ENCODE assay signal across 12 cellular contexts in the genomic region with DNA sequence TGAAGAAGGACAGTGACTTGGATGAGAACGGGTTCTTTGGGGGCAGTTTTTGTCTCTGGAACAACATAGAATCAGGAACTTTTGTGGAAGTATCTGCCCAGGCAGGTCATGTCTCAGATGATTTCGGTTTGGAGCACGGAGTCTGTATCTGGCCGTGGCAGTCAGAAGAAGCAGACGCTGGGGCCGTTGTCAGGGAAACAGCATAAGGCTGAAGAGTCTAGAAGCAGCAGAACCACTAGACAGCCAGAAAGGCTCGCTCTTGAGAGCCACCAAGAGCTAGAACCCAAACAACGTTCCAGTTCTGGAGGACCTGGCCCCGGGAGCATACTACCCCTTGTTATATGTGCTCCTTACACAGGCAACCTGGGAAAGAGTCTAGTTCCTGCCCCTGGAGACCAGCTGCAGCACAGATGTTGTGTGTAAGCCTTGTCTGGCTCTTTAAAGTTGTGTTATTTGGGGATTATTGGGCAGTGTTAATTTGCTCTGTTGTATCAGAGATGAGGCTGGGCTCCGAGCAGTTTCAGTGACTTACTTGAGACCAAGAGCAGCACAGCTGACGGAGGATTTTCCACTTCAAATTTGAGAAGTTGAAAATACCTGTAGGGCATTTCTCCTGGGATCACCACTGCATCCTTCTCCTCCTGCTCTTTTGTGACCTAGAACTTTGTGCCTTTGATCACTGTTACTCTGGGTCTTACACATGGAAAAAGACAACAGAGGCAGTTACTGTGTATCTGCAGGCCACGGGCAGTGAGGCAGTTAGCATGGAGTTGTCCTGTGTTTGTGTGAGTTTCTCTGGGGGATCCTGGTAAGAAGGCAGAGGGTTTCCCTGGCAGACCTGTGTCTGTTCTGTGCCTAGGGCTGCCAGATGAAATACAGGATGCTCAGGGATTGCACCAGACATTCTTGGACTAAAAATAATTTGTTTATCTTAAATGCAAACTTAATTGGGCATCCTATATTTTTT. TPM values are rescaled to one million over a fixed set of nuclear protein-coding genes. Genes with fewer than 3 reads are reported as not detected.
DNase-seq lines count a peak whose midpoint lies in the region; ATAC-seq, FAIRE-seq and TF ChIP-seq lines count a peak whose summit lies in the region.
"Had no signal": no experiment of that assay in that cellular context is flagged by ENCODE, and none has a peak within 500 bp of the region (broad histone marks: within the 10 kb centered on the region; RNA-seq: fewer than 3 reads in every experiment).

No MANE protein-coding gene starts in this region.

- WGBS in IMR-90 (ENCODE audit: extremely low coverage in 2 of 2, insufficient read length in 1 of 2), 2 experiments = 88% methylated on average over 7 of the region's 12 CpGs; no CpG with 5 or more reads in 1 of the 2 experiments
- no CpG with 5 or more reads among the region's 12 CpGs for WGBS in trophoblast cell (ENCODE audit: extremely low coverage, insufficient coverage, insufficient read length)

- H3K4me3 ChIP-seq in IMR-90 (ENCODE audit: insufficient read depth, low read depth, low read length) (no peak overlapping the region), endothelial cell of umbilical vein (replicated peaks in 1 of 3; ENCODE audit: insufficient read depth in 1 of 3, low read depth in 1 of 3, low read length in 3 of 3) (no peak overlapping the region), trophoblast cell (ENCODE audit: low read depth, low read length) (no peak overlapping the region)

- no peak overlapping the region for H2BK15ac ChIP-seq in IMR-90 (ENCODE audit: low read depth, low read length)

- no peak overlapping the region for H2AK9ac ChIP-seq in IMR-90 (replicated peaks; ENCODE audit: low read depth, low read length, poor library complexity)

- no peak overlapping the region for H3K14ac ChIP-seq in IMR-90 (replicated peaks; ENCODE audit: low read depth, low read length)
- no peak overlapping the region for H3K14ac ChIP-seq in trophoblast cell (ENCODE audit: low read length)

- H2BK20ac ChIP-seq in IMR-90 (ENCODE audit: low read depth, low read length) = no peak overlapping the region

- CTCF ChIA-PET in IMR-90 (lab: Yijun Ruan, JAX) = no interaction called here
- CTCF ChIA-PET in endothelial cell of umbilical vein (lab: Charles Lee) = interaction anchor here (3.2 kb wide), 1 partner anchor 10 kb away, joined by 18 read pairs; no protein-coding TSS in a partner anchor

- H4K8ac ChIP-seq in IMR-90 (ENCODE audit: low read depth in 2 of 2, low read length in 2 of 2) = peak overlapping the region in 1 of 2 experiments; percentile 12; a peak in 1 of 4 replicates
- H4K8ac ChIP-seq in trophoblast cell (ENCODE audit: low read depth, low read length) = peak overlapping the region; percentile 33

- DNase-seq in AG20443 (ENCODE audit: low spot score) (peak; percentile 60), IMR-90 (no peak), endothelial cell of umbilical vein (ENCODE audit: low read depth, low spot score) (peak; percentile 11), trophoblast cell (no peak), NCI-H2171 treated with DMSO at 0.1 percent for 48 hours (lab: John Stamatoyannopoulos, UW) (no peak), NCI-H446 (lab: John Stamatoyannopoulos, UW) (no peak)
- DNase-seq: activated CD4-positive, alpha-beta T cell treated with anti-CD3 and anti-CD28 coated beads for 36 hours; activated T-cell treated with anti-CD3 and anti-CD28 coated beads, Interleukin-2, amount 50 U/mL, for 4 hours; NCI-H1048; NCI-H345 had no signal

- no peak overlapping the region for H3K27ac ChIP-seq in IMR-90 (ENCODE audit: insufficient read depth, low read length)
- H3K27ac ChIP-seq in endothelial cell of umbilical vein (ENCODE audit: insufficient read depth, low read depth, low read length) = no peak overlapping the region
- H3K27ac ChIP-seq in trophoblast cell (ENCODE audit: low read depth, low read length) = no peak overlapping the region

- H3K23ac ChIP-seq in IMR-90 (ENCODE audit: low read depth, low read length) = peak overlapping the region; percentile 75
- H3K23ac ChIP-seq in trophoblast cell (ENCODE audit: low read length) = no peak overlapping the region

- no peaks in the 10 kb centered on the region; a peak in 1 of 4 replicates for H3K79me1 ChIP-seq in IMR-90 (ENCODE audit: low read depth in 1 of 2, low read length in 2 of 2)
- H3K79me1 ChIP-seq in trophoblast cell (ENCODE audit: low read length) = peaks cover 12% of the 10 kb centered on the region

- TF ChIP-seq POLR2A in IMR-90 (IDR thresholded peaks at IDR 0.05; ENCODE audit: low read depth, low read length) (no peak), endothelial cell of umbilical vein (IDR thresholded peaks at IDR 0.05; ENCODE audit: low read depth, low read length) (no peak)

- dilution Hi-C loops in IMR-90 (cut with HindIII; ENCODE audit: low sequenced_read_pairs, unreplicated experiment) (no loop called here), endothelial cell of umbilical vein (cut with MboI; ENCODE audit: extremely low pct_ligation_motif_present, low sequenced_read_pairs) (no loop called here)

- H3K4ac ChIP-seq in IMR-90 (ENCODE audit: low read depth, low read length) (peak overlapping the region; percentile 53; the same call in 1 of the 2 replicates), trophoblast cell (ENCODE audit: low read depth, low read length) (no peak overlapping the region)

- no peaks in the 10 kb centered on the region for H3K9me3 ChIP-seq in IMR-90 (ENCODE audit: control insufficient read depth, insufficient read depth, low read length)
- no peaks in the 10 kb centered on the region for H3K9me3 ChIP-seq in endothelial cell of umbilical vein (replicated peaks; ENCODE audit: control insufficient read depth, insufficient read depth, low read length)
- no peaks in the 10 kb centered on the region for H3K9me3 ChIP-seq in trophoblast cell (ENCODE audit: insufficient read depth, low read depth, low read length)

- POLR2A ChIA-PET in IMR-90 (lab: Charles Lee; ENCODE audit: unreplicated experiment) (no interaction called here), endothelial cell of umbilical vein (lab: Charles Lee) (interaction anchor here (0.7 kb wide), 1 partner anchor 104 kb away, joined by 3 read pairs; no protein-coding TSS in a partner anchor)

- H3K27me3 ChIP-seq in IMR-90 (ENCODE audit: control insufficient read depth, insufficient read depth, low read length) (no peaks in the 10 kb centered on the region), endothelial cell of umbilical vein (ENCODE audit: control insufficient read depth in 2 of 2, insufficient read depth in 2 of 2, low read length in 2 of 2) (no peaks in the 10 kb centered on the region), trophoblast cell (ENCODE audit: insufficient read depth, low read length) (no peaks in the 10 kb centered on the region)

- H3K9ac ChIP-seq in IMR-90 (ENCODE audit: low read depth, low read length) (no peak overlapping the region), endothelial cell of umbilical vein (replicated peaks; ENCODE audit: extremely low read depth, insufficient read depth, low read length) (no peak overlapping the region), trophoblast cell (ENCODE audit: low read length) (no peak overlapping the region)

- peak overlapping the region; percentile 48 for H2BK120ac ChIP-seq in IMR-90 (ENCODE audit: low read depth, low read length)
- no peak overlapping the region for H2BK120ac ChIP-seq in trophoblast cell (ENCODE audit: insufficient read depth, low read length, poor library complexity)

- no peak for TF ChIP-seq CTCF in IMR-90 (conservative IDR thresholded peaks at IDR 0.05; ENCODE audit: low read depth, low read length)
- TF ChIP-seq CTCF in endothelial cell of umbilical vein (IDR thresholded peaks at IDR 0.05; ENCODE audit: extremely low read depth in 1 of 2, insufficient read depth in 1 of 2, low read depth in 1 of 2, low read length in 2 of 2) = no peak

- ATAC-seq in IMR-90 (ENCODE audit: low read depth) = peak; percentile 53
- ATAC-seq in HG02852 (IDR thresholded peaks at IDR 0.05; ENCODE audit: unreplicated experiment) = no peak
- no peak for ATAC-seq in GM18909 (IDR thresholded peaks at IDR 0.05; ENCODE audit: poor library complexity, unreplicated experiment)
- ATAC-seq: activated CD4-positive, alpha-beta T cell treated with anti-CD3 and anti-CD28 coated beads for 36 hours; activated T-cell treated with anti-CD3 and anti-CD28 coated beads, Interleukin-2, amount 50 U/mL, for 4 hours had no signal

- H3K18ac ChIP-seq in IMR-90 (ENCODE audit: low read depth, low read length) (no peak overlapping the region), trophoblast cell (ENCODE audit: low read length) (no peak overlapping the region)

- H3K79me2 ChIP-seq in endothelial cell of umbilical vein (ENCODE audit: control insufficient read depth, insufficient read depth, low read length) = no peaks in the 10 kb centered on the region
- no peaks in the 10 kb centered on the region for H3K79me2 ChIP-seq in trophoblast cell (ENCODE audit: control insufficient read depth, insufficient read depth, low read length, poor library complexity)

- H3K9me1 ChIP-seq in IMR-90 (ENCODE audit: insufficient read depth, low read length) (peaks cover 8% of the 10 kb centered on the region), endothelial cell of umbilical vein (replicated peaks; ENCODE audit: control insufficient read depth, extremely low read depth, insufficient read depth, low read length) (no peaks in the 10 kb centered on the region)

- H2BK5ac ChIP-seq in IMR-90 (ENCODE audit: low read depth, low read length, poor library complexity, severe bottlenecking) = no peak overlapping the region
- H2BK5ac ChIP-seq in trophoblast cell (ENCODE audit: low read depth, low read length, poor library complexity) = no peak overlapping the region

- BruUV-seq in IMR-90 (replicated peaks; lab: Mats Ljungman, UMichigan) = no TSS peak
- BruUV-seq in endothelial cell of umbilical vein (replicated peaks; lab: Mats Ljungman, UMichigan) = no TSS peak

- H2AK5ac ChIP-seq in IMR-90 (ENCODE audit: low read depth, low read length) = no peak overlapping the region; the same call in 1 of the 2 replicates
- H2AK5ac ChIP-seq in trophoblast cell (ENCODE audit: low read length) = no peak overlapping the region

- peaks cover 4% of the 10 kb centered on the region; the same call in 1 of the 2 replicates for H3K4me1 ChIP-seq in IMR-90 (ENCODE audit: control insufficient read depth, insufficient read depth, low read length)
- H3K4me1 ChIP-seq in endothelial cell of umbilical vein (ENCODE audit: control insufficient read depth, extremely low read depth, insufficient read depth, low read length) = peaks cover 4% of the 10 kb centered on the region
- H3K4me1 ChIP-seq in trophoblast cell (ENCODE audit: control insufficient read depth in 1 of 2, insufficient read depth in 2 of 2, low read length in 2 of 2) = peaks cover 13% of the 10 kb centered on the region in 2 experiments

- no peak overlapping the region for H3K56ac ChIP-seq in IMR-90 (ENCODE audit: extremely low read depth, insufficient read depth, low read length)

- TF ChIP-seq RAD21 in IMR-90 (IDR thresholded peaks at IDR 0.05; ENCODE audit: low read length) = no peak

- no peak overlapping the region for H4K5ac ChIP-seq in IMR-90 (ENCODE audit: low read depth, low read length)

- no peak overlapping the region for H2BK12ac ChIP-seq in trophoblast cell (ENCODE audit: low read length)

- no peak overlapping the region for H3K4me2 ChIP-seq in IMR-90 (ENCODE audit: low read depth, low read length)
- no peak overlapping the region for H3K4me2 ChIP-seq in endothelial cell of umbilical vein (ENCODE audit: insufficient read depth, low read length)
- H3K4me2 ChIP-seq in trophoblast cell (ENCODE audit: low read length) = no peak overlapping the region

- H2AFZ ChIP-seq in IMR-90 (replicated peaks; ENCODE audit: low read length, poor library complexity) (peak overlapping the region; percentile 4), endothelial cell of umbilical vein (ENCODE audit: low read depth, low read length) (no peak overlapping the region), trophoblast cell (ENCODE audit: insufficient read depth, low read length, poor library complexity) (no peak overlapping the region)

- H3K36me3 ChIP-seq in IMR-90 (ENCODE audit: control insufficient read depth, insufficient read depth, low read length) (no peaks in the 10 kb centered on the region), endothelial cell of umbilical vein (ENCODE audit: control insufficient read depth in 2 of 2, extremely low read depth in 1 of 2, insufficient read depth in 2 of 2, low read length in 2 of 2) (no peaks in the 10 kb centered on the region), trophoblast cell (ENCODE audit: control insufficient read depth in 1 of 2, insufficient read depth in 2 of 2, low read length in 2 of 2) (no peaks in the 10 kb centered on the region)

- intact Hi-C loops in IMR-90 (cut with micrococcal nuclease) = no loop called here
- intact Hi-C loops in endothelial cell of umbilical vein (cut with micrococcal nuclease) = no loop called here

- no peak for FAIRE-seq in endothelial cell of umbilical vein (lab: Jason Lieb, UNC)

- H4K20me1 ChIP-seq in IMR-90 (ENCODE audit: insufficient read depth, low read length) (no peaks in the 10 kb centered on the region), endothelial cell of umbilical vein (replicated peaks; ENCODE audit: control insufficient read depth, extremely low read depth, insufficient read depth, low read length) (no peaks in the 10 kb centered on the region)

- no peak overlapping the region for H4K12ac ChIP-seq in trophoblast cell (ENCODE audit: low read depth, low read length)

- in situ Hi-C loops in IMR-90 (cut with MboI; ENCODE audit: low sequenced_read_pairs) = loop anchor here (25.0 kb wide), 1 partner anchor 1517 kb away; the partner anchor contains the start of gene KIF26B

- H4K91ac ChIP-seq in IMR-90 (ENCODE audit: insufficient read depth, low read depth, low read length) = no peak overlapping the region
- H4K91ac ChIP-seq in trophoblast cell (ENCODE audit: low read depth, low read length) = no peak overlapping the region

RNA-seq across cellular contexts. Expression of gene SCCPDH, which starts 44.7 kb away (rescaled TPM):
- total RNA-seq in IMR-90 (2012; rRNA removed) (37.8 and 46.9 TPM in 2 replicates), endothelial cell of umbilical vein (33.8 and 37.5 TPM in 2 replicates)
- polyA plus RNA-seq in IMR-90 (2012; rRNA removed) (22.9 and 26.9 TPM in 2 replicates), endothelial cell of umbilical vein (19.3 and 24.4 TPM in 2 replicates)
- 11.5 and 12.8 TPM in 2 replicates for polyA plus RNA-seq in IMR-90 (2012; cell fraction: cytosol; rRNA removed)
- 3.8 and 9.6 TPM in 2 replicates for polyA plus RNA-seq in IMR-90 (2012; cell fraction: nucleus; rRNA removed; ENCODE audit: low replicate concordance)
- polyA plus RNA-seq in endothelial cell of umbilical vein (2011; cell fraction: cytosol; rRNA removed) = 30.0 and 31.7 TPM in 2 replicates
- polyA plus RNA-seq in endothelial cell of umbilical vein (2011; cell fraction: nucleus; rRNA removed) = 16.2 and 19.9 TPM in 2 replicates
- 34.5 and 46.3 TPM in 2 replicates for polyA plus RNA-seq in endothelial cell of umbilical vein (2012)
- 16.2 and 16.9 TPM in 2 replicates for polyA minus RNA-seq in endothelial cell of umbilical vein
- 2.7 TPM for polyA minus RNA-seq in endothelial cell of umbilical vein (2011; cell fraction: cytosol; rRNA and poly(A)+ RNA removed)
- 15.1 and 16.3 TPM in 2 replicates for polyA minus RNA-seq in endothelial cell of umbilical vein (2011; cell fraction: nucleus; rRNA and poly(A)+ RNA removed)
- 10.1 and 10.5 TPM in 2 replicates for polyA plus RNA-seq in trophoblast cell (2013)

Comparison
In these comparisons a context has a peak if more than half of its experiments do, and no peak if none do; other contexts are left out.
1. DNase-seq: peak in AG20443 (single experiment) and endothelial cell of umbilical vein (single experiment); none in IMR-90 (single experiment), trophoblast cell (0 of 2), NCI-H2171 treated with DMSO at 0.1 percent for 48 hours (single experiment) and NCI-H446 (0 of 2).